ENCODE assay signal across 8 cellular contexts in the genomic region with DNA sequence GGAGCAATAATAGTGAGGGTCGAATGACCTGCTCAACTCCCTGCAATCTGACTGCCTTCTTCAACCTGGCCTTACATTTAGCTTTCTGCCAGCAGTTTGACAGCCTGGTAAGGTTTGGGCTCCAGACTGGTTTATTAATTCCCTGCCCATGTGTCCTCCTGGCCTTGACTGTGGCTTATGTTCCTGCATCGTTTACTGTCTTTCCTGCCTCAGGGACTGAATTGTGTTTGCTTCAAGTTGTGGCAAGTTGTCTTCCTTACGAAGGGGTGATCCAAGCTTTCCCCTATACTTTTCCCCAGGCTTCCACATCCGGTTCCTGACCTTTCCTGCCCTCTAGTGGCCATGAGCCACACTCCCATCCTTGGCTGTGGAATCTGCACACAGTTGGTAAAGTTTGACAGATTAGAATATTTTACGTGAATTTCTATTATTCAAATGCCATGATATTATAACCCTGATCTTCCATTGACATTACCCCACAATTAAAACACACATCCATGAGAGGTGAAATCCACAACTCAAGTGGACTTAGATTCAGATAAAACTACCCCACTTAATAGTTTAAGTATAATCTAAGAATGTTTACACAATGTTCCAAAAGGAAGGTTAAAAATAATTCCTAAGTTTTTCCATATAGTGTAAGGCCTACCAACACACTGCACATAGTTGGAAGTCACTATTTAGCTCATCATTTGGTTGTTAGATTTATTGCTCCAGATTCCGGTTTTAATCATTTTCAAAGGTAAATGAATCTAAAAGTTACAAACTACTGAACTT.
DNase-seq lines count a peak whose midpoint lies in the region; ATAC-seq and TF ChIP-seq lines count a peak whose summit lies in the region.

No MANE protein-coding gene starts in this region.

- H3K79me2 ChIP-seq in OCI-LY3 (ENCODE audit: low read length) = no peaks in the 10 kb centered on the region

- peak; percentile 92 for TF ChIP-seq CTCF in OCI-LY3 (IDR thresholded peaks at IDR 0.05; ENCODE audit: low read depth, low read length)

- in situ Hi-C loops in Caki2 (cut with HindIII; ENCODE audit: low pct_unique_long_range_greater_than_20kb, low sequenced_read_pairs) = no loop called here

- H4K20me1 ChIP-seq in OCI-LY3 (ENCODE audit: insufficient read depth, low read length) = no peaks in the 10 kb centered on the region

- peak overlapping the region; percentile 81 for H2AFZ ChIP-seq in OCI-LY3 (ENCODE audit: low read depth, low read length)

- ATAC-seq in GM21825 (IDR thresholded peaks at IDR 0.05; ENCODE audit: unreplicated experiment) = no peak

- peaks cover 5% of the 10 kb centered on the region; the same call in 1 of the 2 replicates for H3K27me3 ChIP-seq in OCI-LY3 (ENCODE audit: low read depth, low read length)

- H3K9ac ChIP-seq in OCI-LY3 (ENCODE audit: low read length) = no peak overlapping the region

- no peaks in the 10 kb centered on the region for H3K9me3 ChIP-seq in OCI-LY3 (ENCODE audit: insufficient read depth, low read length)

- no peaks in the 10 kb centered on the region for H3K36me3 ChIP-seq in OCI-LY3 (replicated peaks; ENCODE audit: low read depth, low read length)

- peak overlapping the region; percentile 30; the same call in 1 of the 2 replicates for H3K4me3 ChIP-seq in OCI-LY3 (ENCODE audit: low read length)

- DNase-seq in Caki2 (ENCODE audit: low read depth) (peak; percentile 68), HCEC 1CT (peak; percentile 83), epidermal melanocyte (ENCODE audit: insufficient read length, low spot score) (peak; percentile 59), midbrain (lab: John Stamatoyannopoulos, UW) (peak; percentile 44), cortex of kidney (lab: John Stamatoyannopoulos, UW) (no peak)
- DNase-seq in stimulated activated naive CD4-positive, alpha-beta T cell (lab: John Stamatoyannopoulos, UW) = no peak

- H3K4me1 ChIP-seq in OCI-LY3 (ENCODE audit: low read length) = peaks cover 12% of the 10 kb centered on the region

- H3K27ac ChIP-seq in OCI-LY3 (ENCODE audit: low read length) = no peak overlapping the region

- peak overlapping the region; percentile 57 for H3K4me2 ChIP-seq in OCI-LY3 (ENCODE audit: low read length)

Comparison
In these comparisons a context has a peak if more than half of its experiments do, and no peak if none do; other contexts are left out.
1. DNase-seq: peak in Caki2 (single experiment), HCEC 1CT (single experiment), epidermal melanocyte (single experiment) and midbrain (single experiment); none in stimulated activated naive CD4-positive, alpha-beta T cell (0 of 6) and cortex of kidney (single experiment).